In the genomic region with DNA sequence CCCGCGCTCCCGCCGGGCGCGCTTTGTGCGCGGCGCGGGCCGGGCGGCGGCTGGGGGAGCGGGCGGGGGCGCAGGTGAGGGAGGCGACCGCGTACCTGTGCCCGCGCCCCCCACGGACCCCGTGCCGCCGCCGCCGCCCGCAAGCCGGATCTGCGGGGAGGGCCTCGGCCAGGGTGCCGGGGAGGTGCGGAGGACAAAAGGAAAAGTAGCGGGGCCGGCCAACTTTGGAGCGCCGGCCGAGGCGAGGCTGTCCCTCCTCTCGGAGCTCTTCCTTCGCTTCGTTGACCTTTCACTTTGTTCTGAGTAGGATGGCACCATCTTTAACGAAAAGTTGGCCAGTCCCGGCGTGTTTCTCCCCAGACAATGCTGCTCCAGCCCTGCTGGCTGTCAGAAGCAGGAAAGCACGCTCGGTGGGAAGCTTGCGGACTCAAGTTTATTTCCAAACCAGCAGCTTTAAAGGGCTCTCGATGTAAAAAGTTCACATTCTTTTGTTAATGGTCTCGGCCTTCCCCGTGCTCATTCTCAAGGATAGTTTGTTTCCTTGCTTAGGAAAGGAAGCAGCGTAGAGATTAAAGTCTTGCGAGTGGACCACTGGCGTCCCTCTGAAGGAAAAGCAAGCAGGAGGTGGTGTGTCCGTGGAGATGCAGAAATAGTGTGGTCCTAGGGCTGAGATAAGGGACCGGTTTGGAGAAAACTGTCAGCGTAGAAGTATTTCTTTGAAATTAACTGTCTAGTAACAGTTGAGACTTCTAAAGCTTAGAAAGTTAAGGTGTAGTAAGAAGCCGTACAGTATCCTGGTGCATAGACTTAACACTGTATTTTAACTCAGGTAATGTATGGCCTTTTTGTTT, we compare ENCODE assay signal across 7 cellular contexts. TPM values are rescaled to one million over a fixed set of nuclear protein-coding genes. Genes with fewer than 3 reads are reported as not detected.
DNase-seq lines count a peak whose midpoint lies in the region; ATAC-seq and TF ChIP-seq lines count a peak whose summit lies in the region.

No MANE protein-coding gene starts in this region.

- H3K36me3 ChIP-seq in neuron (ENCODE audit: insufficient read depth, low read length) = peaks cover 32% of the 10 kb centered on the region

- peak overlapping the region; percentile 86 for H3K4me3 ChIP-seq in fibroblast of mammary gland (ENCODE audit: control insufficient read depth, low read depth, low read length)
- H3K4me3 ChIP-seq in neuron (ENCODE audit: low read length) = peak overlapping the region; percentile 98

- H3K27me3 ChIP-seq in neuron (ENCODE audit: insufficient read depth, low read length) = no peaks in the 10 kb centered on the region

- peaks cover 28% of the 10 kb centered on the region for H3K4me1 ChIP-seq in neuron (ENCODE audit: insufficient read depth, low read length)

- TF ChIP-seq CTCF in fibroblast of mammary gland (conservative IDR thresholded peaks at IDR 0.05; ENCODE audit: control insufficient read depth, insufficient read depth, low read depth, low read length) = no peak

- no peaks in the 10 kb centered on the region for H3K9me3 ChIP-seq in neuron (ENCODE audit: low read length)

- ATAC-seq in GM21367 (IDR thresholded peaks at IDR 0.05; ENCODE audit: unreplicated experiment) = peak; percentile 5

- H2AFZ ChIP-seq in neuron (ENCODE audit: low read depth, low read length) = no peak overlapping the region

- DNase-seq in ELR (ENCODE audit: low read depth) (peak; percentile 53), HuH-7.5 (ENCODE audit: low spot score) (peak; percentile 71), fibroblast of mammary gland (ENCODE audit: low read depth) (peak; percentile 49), ureter (ENCODE audit: low spot score) (no peak)
- peak; percentile 68 for DNase-seq in activated CD8-positive, alpha-beta memory T cell treated with anti-CD3 and anti-CD28 coated beads, Interleukin-2, amount 50 U/mL, for 48 hours

RNA-seq across cellular contexts. Expression of a gene that starts 0.7 kb away (rescaled TPM):
- total RNA-seq in ureter = 126 TPM

RNA-seq across cellular contexts. Expression of a gene that starts 14.0 kb away (rescaled TPM):
- 118 TPM for total RNA-seq in ureter

RNA-seq across cellular contexts. Expression of a gene that starts 29.2 kb away (rescaled TPM):
- 26.3 TPM for total RNA-seq in ureter

RNA-seq across cellular contexts. Expression of a gene that starts 40.7 kb away (rescaled TPM):
- 43.4 TPM for total RNA-seq in ureter
